In the genomic region with DNA sequence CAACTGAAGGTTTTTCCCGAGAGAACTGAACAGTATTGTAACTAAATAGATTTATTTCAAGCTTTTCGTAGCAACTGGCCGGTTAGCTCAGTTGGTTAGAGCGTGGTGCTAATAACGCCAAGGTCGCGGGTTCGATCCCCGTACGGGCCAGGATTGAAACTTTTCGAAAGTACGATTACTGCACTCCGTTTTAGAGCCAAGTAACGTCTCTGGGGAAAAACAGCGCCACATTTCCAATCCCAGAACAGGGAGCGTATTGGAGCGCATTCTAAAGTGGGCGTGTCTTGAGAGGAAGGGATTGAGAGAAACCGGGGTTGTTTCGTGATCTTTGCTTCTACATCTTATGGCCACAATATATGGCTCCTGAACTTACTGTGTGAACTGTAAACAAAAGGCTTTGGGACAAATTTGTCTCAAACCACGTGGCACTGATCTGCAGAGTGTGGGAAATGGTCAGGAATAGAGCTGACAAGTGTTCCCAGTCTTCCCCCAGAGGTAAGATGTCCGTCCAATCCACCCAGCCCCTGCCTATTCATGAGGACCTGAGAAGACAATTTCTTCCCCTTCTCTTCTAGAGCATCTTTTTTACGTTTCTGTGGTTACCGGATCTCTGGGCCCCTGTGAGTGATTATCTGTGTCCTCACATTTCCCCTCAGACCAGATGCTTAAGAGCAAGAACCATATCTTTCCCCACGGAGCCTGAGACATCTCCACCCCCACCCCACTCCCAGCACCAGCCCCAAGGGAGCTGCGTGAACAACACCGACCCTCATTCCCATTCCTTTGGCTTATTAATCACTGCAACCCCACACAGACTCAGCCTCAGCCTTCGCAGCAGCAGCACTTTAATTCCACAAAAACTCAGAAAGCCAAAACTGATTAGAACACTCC, we compare ENCODE assay signal across 8 cellular contexts. TPM values are rescaled to one million over a fixed set of nuclear protein-coding genes. Genes with fewer than 3 reads are reported as not detected.
DNase-seq lines count a peak whose midpoint lies in the region; ATAC-seq, FAIRE-seq and TF ChIP-seq lines count a peak whose summit lies in the region.

No MANE protein-coding gene starts in this region.

- H3K36me3 ChIP-seq in duodenal mucosa (ENCODE audit: control insufficient read depth in 1 of 2, insufficient read depth in 2 of 2, low read length in 2 of 2) (no peaks in the 10 kb centered on the region), HepG2 (replicated peaks in 1 of 2; ENCODE audit: control insufficient read depth in 1 of 2, insufficient read depth in 2 of 2, low read length in 2 of 2) (no peaks in the 10 kb centered on the region)

- TF ChIP-seq RAD21 in HepG2 (CRISPR knock-in tag; IDR thresholded peaks at IDR 0.05), result no peak

- H4K20me1 ChIP-seq in HepG2 (ENCODE audit: insufficient read depth, low read length), result peaks cover 6% of the 10 kb centered on the region

- ATAC-seq in HG03520 (IDR thresholded peaks at IDR 0.05; ENCODE audit: unreplicated experiment) (peak; percentile 22), HepG2 (peak; percentile 62), GM21367 (IDR thresholded peaks at IDR 0.05; ENCODE audit: unreplicated experiment) (no peak)

- intact Hi-C loops in HepG2 (cut with micrococcal nuclease; ENCODE audit: unreplicated experiment), result loop anchor here (1.0 to 5.0 kb wide), 3 partner anchors 34 to 69 kb away; a partner anchor contains a TSS

- no peaks in the 10 kb centered on the region for H3K9me3 ChIP-seq in duodenal mucosa (ENCODE audit: control insufficient read depth in 1 of 2, low read length in 2 of 2)
- H3K9me3 ChIP-seq in HepG2 (ENCODE audit: low read length), result no peaks in the 10 kb centered on the region

- peak; percentile 97 for DNase-seq in NCI-H69 (lab: John Stamatoyannopoulos, UW)
- DNase-seq in activated CD4-positive, alpha-beta T cell treated with anti-CD3 and anti-CD28 coated beads, Interleukin-2, amount 50 U/mL, for 1 hour, result peak; percentile 82
- peak; percentile 99 for DNase-seq in HepG2 (ENCODE audit: low spot score)
- peak; percentile 93 to 95 for DNase-seq in stimulated activated CD4-positive, alpha-beta T cell treated with anti-CD3 and anti-CD28 coated beads, Interleukin-2, amount 100 ng/mL, for 24 hours

- WGBS in HepG2 (ENCODE audit: low lambda C conversion rate), result 3% methylated on average over 28 of the region's 28 CpGs

- H3K4me3 ChIP-seq in duodenal mucosa (ENCODE audit: low read depth in 1 of 2, low read length in 2 of 2) (peak overlapping the region; percentile 92 to 94), HepG2 (replicated peaks in 1 of 3; ENCODE audit: insufficient read depth in 1 of 3, low read depth in 2 of 3, low read length in 3 of 3) (peak overlapping the region; percentile 74 to 93 (median 77))

- H3K27ac ChIP-seq in duodenal mucosa (ENCODE audit: low read depth, low read length) (peak overlapping the region; percentile 76), HepG2 (ENCODE audit: extremely low read length, insufficient read depth, low read length) (peak overlapping the region; percentile 81)

- H3K27me3 ChIP-seq in duodenal mucosa (ENCODE audit: control insufficient read depth in 1 of 2, insufficient read depth in 2 of 2, low read length in 2 of 2) (no peaks in the 10 kb centered on the region), HepG2 (ENCODE audit: control insufficient read depth in 1 of 2, insufficient read depth in 2 of 2, low read length in 2 of 2) (no peaks in the 10 kb centered on the region; a peak in 1 of 5 replicates)

- in situ Hi-C loops in HepG2 (cut with HindIII; ENCODE audit: extremely low pct_ligation_motif_present, low pct_unique_long_range_greater_than_20kb), result loop anchor here (5.0 to 10.0 kb wide), 2 partner anchors 35 to 63 kb away; a partner anchor contains a TSS

- peak overlapping the region; percentile 98 for H3K4me2 ChIP-seq in HepG2 (ENCODE audit: low read depth, low read length)

- TF ChIP-seq CTCF in HepG2 (CRISPR knock-in tag; IDR thresholded peaks at IDR 0.05), result peak; percentile 52

- peak overlapping the region; percentile 77 to 94 for H3K9ac ChIP-seq in duodenal mucosa (ENCODE audit: low read depth in 1 of 2, low read length in 2 of 2)
- H3K9ac ChIP-seq in HepG2 (ENCODE audit: insufficient read depth, low read depth, low read length), result peak overlapping the region; percentile 82

- H2AFZ ChIP-seq in HepG2 (ENCODE audit: low read length), result no peak overlapping the region

- CTCF ChIA-PET in HepG2 (lab: Yijun Ruan, JAX; ENCODE audit: low intra/inter-chr PET ratio, low total read pairs), result interaction anchor here (1.3 kb wide), 1 partner anchor 49 kb away, joined by 6 read pairs; no protein-coding TSS in a partner anchor

- POLR2A ChIA-PET in HepG2 (lab: Yijun Ruan, JAX), result interaction anchor here (0.6 to 9.9 kb wide), 11 partner anchors 12 to 248 kb away, joined by 3 to 160 read pairs (median 9); a partner anchor contains a TSS

- BruUV-seq in HepG2 (replicated peaks; lab: Mats Ljungman, UMichigan), result TSS peak; percentile 100

- FAIRE-seq in HepG2 (lab: Jason Lieb, UNC), result peak; percentile 98

- peak; percentile 19 for TF ChIP-seq POLR2A in GM15510 (IDR thresholded peaks at IDR 0.05; ENCODE audit: borderline replicate concordance, extremely low read depth, insufficient read length)
- peak; percentile 29 to 42; a peak in 1 of 4 replicates for TF ChIP-seq POLR2A in HepG2 (IDR thresholded peaks at IDR 0.05; ENCODE audit: insufficient read depth in 1 of 2, low read depth in 2 of 2, low read length in 2 of 2)

- peaks cover 8% of the 10 kb centered on the region for H3K79me2 ChIP-seq in HepG2 (ENCODE audit: insufficient read depth, low read length)

- TF ChIP-seq EP300 in HepG2 (IDR thresholded peaks at IDR 0.05; ENCODE audit: low read depth in 2 of 2, low read length in 2 of 2) (peak in 1 of 2 experiments; percentile 24; a peak in 1 of 4 replicates), HepG2 (CRISPR knock-in tag; IDR thresholded peaks at IDR 0.05; ENCODE audit: borderline replicate concordance) (no peak; the same call in 1 of the 2 replicates)

- H3K4me1 ChIP-seq in duodenal mucosa (ENCODE audit: control insufficient read depth in 1 of 2, insufficient read depth in 2 of 2, low read length in 2 of 2), result peaks cover 29 to 38% of the 10 kb centered on the region in 2 donors
- H3K4me1 ChIP-seq in HepG2 (ENCODE audit: insufficient read depth, low read length), result peaks cover 39% of the 10 kb centered on the region

RNA-seq across cellular contexts. Expression of a gene that starts 2.2 kb away (rescaled TPM):
- total RNA-seq in HepG2 (2016; rRNA removed; fragmentation: Illumina TruSeq; extraction: Trizol), result 5.1 and 5.3 TPM in 2 replicates
- total RNA-seq in HepG2 (2016; cell fraction: cytosol; rRNA removed; fragmentation: Illumina TruSeq; extraction: Trizol; ENCODE audit: low read depth), result 1.3 and 1.4 TPM in 2 replicates
- total RNA-seq in HepG2 (2016; cell fraction: insoluble cytoplasmic fraction; rRNA removed; fragmentation: Illumina TruSeq; extraction: Trizol), result 4.3 and 5.3 TPM in 2 replicates
- 3.0 and 3.2 TPM in 2 replicates for total RNA-seq in HepG2 (2016; cell fraction: membrane; rRNA removed; fragmentation: Illumina TruSeq; extraction: Trizol)
- total RNA-seq in HepG2 (2016; cell fraction: nucleus; rRNA removed; fragmentation: Illumina TruSeq; extraction: Trizol), result 2.1 and 2.4 TPM in 2 replicates
- 2.0 and 3.2 TPM in 2 replicates for polyA plus RNA-seq in HepG2 (2011; rRNA removed)
- polyA plus RNA-seq in HepG2 (2011; cell fraction: cytosol; rRNA removed), result 3.3 and 3.8 TPM in 2 replicates
- polyA plus RNA-seq in HepG2 (2011; cell fraction: nucleus; rRNA removed), result 1.8 and 2.1 TPM in 2 replicates
- 2.9 and 3.6 TPM in 2 replicates for polyA plus RNA-seq in HepG2 (2012)
- 1.1 TPM in 2 replicates for polyA plus RNA-seq in HepG2 (2016; cell fraction: cytosol; fragmentation: Illumina TruSeq; extraction: Trizol; ENCODE audit: low read depth)
- polyA plus RNA-seq in HepG2 (2016; cell fraction: insoluble cytoplasmic fraction; fragmentation: Illumina TruSeq; extraction: Trizol; ENCODE audit: low read depth), result 4.1 and 5.6 TPM in 2 replicates
- 1.5 and 1.8 TPM in 2 replicates for polyA plus RNA-seq in HepG2 (2016; cell fraction: membrane; fragmentation: Illumina TruSeq; extraction: Trizol; ENCODE audit: low read depth)
- polyA plus RNA-seq in HepG2 (2016; cell fraction: nucleus; fragmentation: Illumina TruSeq; extraction: Trizol; ENCODE audit: insufficient read depth, low read depth), result 2.6 and 2.8 TPM in 2 replicates
- 6.1 and 8.3 TPM in 2 replicates for polyA minus RNA-seq in HepG2 (2011; rRNA and poly(A)+ RNA removed; ENCODE audit: low replicate concordance)
- polyA minus RNA-seq in HepG2 (2011; cell fraction: cytosol; rRNA and poly(A)+ RNA removed), result 2.1 and 3.3 TPM in 2 replicates
- 1.2 and 1.9 TPM in 2 replicates for polyA minus RNA-seq in HepG2 (2011; cell fraction: nucleus; rRNA and poly(A)+ RNA removed)

RNA-seq across cellular contexts. Expression of a gene that starts 11.6 kb away (rescaled TPM):
- total RNA-seq in HepG2 (2016; rRNA removed; fragmentation: Illumina TruSeq; extraction: Trizol), result 3.8 and 15.3 TPM in 2 replicates
- 138 and 159 TPM in 2 replicates for total RNA-seq in HepG2 (2016; cell fraction: cytosol; rRNA removed; fragmentation: Illumina TruSeq; extraction: Trizol; ENCODE audit: low read depth)
- 4.0 and 13.1 TPM in 2 replicates for total RNA-seq in HepG2 (2016; cell fraction: insoluble cytoplasmic fraction; rRNA removed; fragmentation: Illumina TruSeq; extraction: Trizol)
- total RNA-seq in HepG2 (2016; cell fraction: membrane; rRNA removed; fragmentation: Illumina TruSeq; extraction: Trizol), result 25.0 and 29.6 TPM in 2 replicates
- 18.7 and 21.8 TPM in 2 replicates for total RNA-seq in HepG2 (2016; cell fraction: nucleus; rRNA removed; fragmentation: Illumina TruSeq; extraction: Trizol)
- polyA plus RNA-seq in HepG2 (2011; rRNA removed), result 4.5 and 7.2 TPM in 2 replicates
- 5.0 and 5.5 TPM in 2 replicates for polyA plus RNA-seq in HepG2 (2011; cell fraction: cytosol; rRNA removed)
- polyA plus RNA-seq in HepG2 (2011; cell fraction: nucleus; rRNA removed), result 3.9 and 4.3 TPM in 2 replicates
- polyA plus RNA-seq in HepG2 (2012), result 2.6 and 3.6 TPM in 2 replicates
- 2.4 and 3.4 TPM in 2 replicates for polyA plus RNA-seq in HepG2 (2016; cell fraction: cytosol; fragmentation: Illumina TruSeq; extraction: Trizol; ENCODE audit: low read depth)
- polyA plus RNA-seq in HepG2 (2016; cell fraction: insoluble cytoplasmic fraction; fragmentation: Illumina TruSeq; extraction: Trizol; ENCODE audit: low read depth), result 3.4 and 3.5 TPM in 2 replicates
- 2.1 and 3.3 TPM in 2 replicates for polyA plus RNA-seq in HepG2 (2016; cell fraction: membrane; fragmentation: Illumina TruSeq; extraction: Trizol; ENCODE audit: low read depth)
- polyA plus RNA-seq in HepG2 (2016; cell fraction: nucleus; fragmentation: Illumina TruSeq; extraction: Trizol; ENCODE audit: insufficient read depth, low read depth), result 4.5 and 4.6 TPM in 2 replicates
- polyA minus RNA-seq in HepG2 (2011; rRNA and poly(A)+ RNA removed; ENCODE audit: low replicate concordance), result 121 and 165 TPM in 2 replicates
- polyA minus RNA-seq in HepG2 (2011; cell fraction: cytosol; rRNA and poly(A)+ RNA removed), result 34.2 and 36.5 TPM in 2 replicates
- 79.1 and 96.4 TPM in 2 replicates for polyA minus RNA-seq in HepG2 (2011; cell fraction: nucleus; rRNA and poly(A)+ RNA removed)

RNA-seq across cellular contexts. Expression of a gene that starts 22.6 kb away (rescaled TPM):
- total RNA-seq in HepG2 (2016; rRNA removed; fragmentation: Illumina TruSeq; extraction: Trizol), result 67.7 and 75.3 TPM in 2 replicates
- 35.3 and 36.5 TPM in 2 replicates for total RNA-seq in HepG2 (2016; cell fraction: cytosol; rRNA removed; fragmentation: Illumina TruSeq; extraction: Trizol; ENCODE audit: low read depth)
- total RNA-seq in HepG2 (2016; cell fraction: insoluble cytoplasmic fraction; rRNA removed; fragmentation: Illumina TruSeq; extraction: Trizol), result 56.7 and 73.3 TPM in 2 replicates
- total RNA-seq in HepG2 (2016; cell fraction: membrane; rRNA removed; fragmentation: Illumina TruSeq; extraction: Trizol), result 32.1 and 37.8 TPM in 2 replicates
- total RNA-seq in HepG2 (2016; cell fraction: nucleus; rRNA removed; fragmentation: Illumina TruSeq; extraction: Trizol), result 41.9 and 49.2 TPM in 2 replicates
- polyA plus RNA-seq in HepG2 (2011; rRNA removed), result 21.8 and 29.5 TPM in 2 replicates
- 13.9 and 23.3 TPM in 2 replicates for polyA plus RNA-seq in HepG2 (2011; cell fraction: cytosol; rRNA removed)
- 85.7 and 130 TPM in 2 replicates for polyA plus RNA-seq in HepG2 (2011; cell fraction: nucleus; rRNA removed)
- 28.3 and 50.5 TPM in 2 replicates for polyA plus RNA-seq in HepG2 (2012)
- polyA plus RNA-seq in HepG2 (2016; cell fraction: cytosol; fragmentation: Illumina TruSeq; extraction: Trizol; ENCODE audit: low read depth), result 34.3 and 37.3 TPM in 2 replicates
- polyA plus RNA-seq in HepG2 (2016; cell fraction: insoluble cytoplasmic fraction; fragmentation: Illumina TruSeq; extraction: Trizol; ENCODE audit: low read depth), result 64.2 and 89.6 TPM in 2 replicates
- 33.8 and 35.0 TPM in 2 replicates for polyA plus RNA-seq in HepG2 (2016; cell fraction: membrane; fragmentation: Illumina TruSeq; extraction: Trizol; ENCODE audit: low read depth)
- polyA plus RNA-seq in HepG2 (2016; cell fraction: nucleus; fragmentation: Illumina TruSeq; extraction: Trizol; ENCODE audit: insufficient read depth, low read depth), result 113 and 123 TPM in 2 replicates
- 58.9 and 154 TPM in 2 replicates for polyA minus RNA-seq in HepG2 (2011; rRNA and poly(A)+ RNA removed; ENCODE audit: low replicate concordance)
- 9.3 and 12.4 TPM in 2 replicates for polyA minus RNA-seq in HepG2 (2011; cell fraction: cytosol; rRNA and poly(A)+ RNA removed)
- 39.9 and 62.1 TPM in 2 replicates for polyA minus RNA-seq in HepG2 (2011; cell fraction: nucleus; rRNA and poly(A)+ RNA removed)

RNA-seq across cellular contexts. Expression of a gene that starts 25.0 kb away (rescaled TPM):
- total RNA-seq in HepG2 (2016; rRNA removed; fragmentation: Illumina TruSeq; extraction: Trizol), result 2.0 and 3.9 TPM in 2 replicates
- 4.1 and 5.2 TPM in 2 replicates for total RNA-seq in HepG2 (2016; cell fraction: cytosol; rRNA removed; fragmentation: Illumina TruSeq; extraction: Trizol; ENCODE audit: low read depth)
- total RNA-seq in HepG2 (2016; cell fraction: insoluble cytoplasmic fraction; rRNA removed; fragmentation: Illumina TruSeq; extraction: Trizol), result 1.9 and 3.4 TPM in 2 replicates
- total RNA-seq in HepG2 (2016; cell fraction: membrane; rRNA removed; fragmentation: Illumina TruSeq; extraction: Trizol), result 3.2 and 3.4 TPM in 2 replicates
- 6.5 and 7.1 TPM in 2 replicates for total RNA-seq in HepG2 (2016; cell fraction: nucleus; rRNA removed; fragmentation: Illumina TruSeq; extraction: Trizol)
- polyA plus RNA-seq in HepG2 (2011; rRNA removed), result 17.2 and 19.6 TPM in 2 replicates
- polyA plus RNA-seq in HepG2 (2011; cell fraction: cytosol; rRNA removed), result 10.1 and 13.2 TPM in 2 replicates
- 40.7 and 63.7 TPM in 2 replicates for polyA plus RNA-seq in HepG2 (2011; cell fraction: nucleus; rRNA removed)
- 29.0 and 34.1 TPM in 2 replicates for polyA plus RNA-seq in HepG2 (2012)
- 2.0 and 2.2 TPM in 2 replicates for polyA plus RNA-seq in HepG2 (2016; cell fraction: cytosol; fragmentation: Illumina TruSeq; extraction: Trizol; ENCODE audit: low read depth)
- 7.1 and 8.5 TPM in 2 replicates for polyA plus RNA-seq in HepG2 (2016; cell fraction: insoluble cytoplasmic fraction; fragmentation: Illumina TruSeq; extraction: Trizol; ENCODE audit: low read depth)
- polyA plus RNA-seq in HepG2 (2016; cell fraction: membrane; fragmentation: Illumina TruSeq; extraction: Trizol; ENCODE audit: low read depth), result 4.9 and 5.5 TPM in 2 replicates
- 35.4 and 36.0 TPM in 2 replicates for polyA plus RNA-seq in HepG2 (2016; cell fraction: nucleus; fragmentation: Illumina TruSeq; extraction: Trizol; ENCODE audit: insufficient read depth, low read depth)
- 6.8 and 7.6 TPM in 2 replicates for polyA minus RNA-seq in HepG2 (2011; rRNA and poly(A)+ RNA removed; ENCODE audit: low replicate concordance)
- 3.4 and 6.6 TPM in 2 replicates for polyA minus RNA-seq in HepG2 (2011; cell fraction: cytosol; rRNA and poly(A)+ RNA removed)
- polyA minus RNA-seq in HepG2 (2011; cell fraction: nucleus; rRNA and poly(A)+ RNA removed), result 10.8 and 14.9 TPM in 2 replicates

RNA-seq across cellular contexts. Expression of a gene that starts 35.6 kb away (rescaled TPM):
- 2.6 and 5.5 TPM in 2 replicates for total RNA-seq in HepG2 (2016; rRNA removed; fragmentation: Illumina TruSeq; extraction: Trizol)
- total RNA-seq in HepG2 (2016; cell fraction: cytosol; rRNA removed; fragmentation: Illumina TruSeq; extraction: Trizol; ENCODE audit: low read depth), result 1.8 and 2.9 TPM in 2 replicates
- 3.2 and 5.8 TPM in 2 replicates for total RNA-seq in HepG2 (2016; cell fraction: insoluble cytoplasmic fraction; rRNA removed; fragmentation: Illumina TruSeq; extraction: Trizol)
- 1.4 and 1.9 TPM in 2 replicates for total RNA-seq in HepG2 (2016; cell fraction: membrane; rRNA removed; fragmentation: Illumina TruSeq; extraction: Trizol)
- total RNA-seq in HepG2 (2016; cell fraction: nucleus; rRNA removed; fragmentation: Illumina TruSeq; extraction: Trizol), result 4.1 and 4.3 TPM in 2 replicates
- polyA plus RNA-seq in HepG2 (2011; rRNA removed), result 3.6 and 5.2 TPM in 2 replicates
- polyA plus RNA-seq in HepG2 (2011; cell fraction: cytosol; rRNA removed), result 1.3 and 1.4 TPM in 2 replicates
- polyA plus RNA-seq in HepG2 (2011; cell fraction: nucleus; rRNA removed), result 32.0 and 32.6 TPM in 2 replicates
- 7.8 and 11.4 TPM in 2 replicates for polyA plus RNA-seq in HepG2 (2012)
- 0.38 and 0.70 TPM in 2 replicates for polyA plus RNA-seq in HepG2 (2016; cell fraction: cytosol; fragmentation: Illumina TruSeq; extraction: Trizol; ENCODE audit: low read depth)
- polyA plus RNA-seq in HepG2 (2016; cell fraction: insoluble cytoplasmic fraction; fragmentation: Illumina TruSeq; extraction: Trizol; ENCODE audit: low read depth), result 2.2 and 3.6 TPM in 2 replicates
- 0.49 and 0.90 TPM in 2 replicates for polyA plus RNA-seq in HepG2 (2016; cell fraction: membrane; fragmentation: Illumina TruSeq; extraction: Trizol; ENCODE audit: low read depth)
- polyA plus RNA-seq in HepG2 (2016; cell fraction: nucleus; fragmentation: Illumina TruSeq; extraction: Trizol; ENCODE audit: insufficient read depth, low read depth), result 13.1 and 17.6 TPM in 2 replicates
- polyA minus RNA-seq in HepG2 (2011; rRNA and poly(A)+ RNA removed; ENCODE audit: low replicate concordance), result 11.1 and 12.7 TPM in 2 replicates
- polyA minus RNA-seq in HepG2 (2011; cell fraction: cytosol; rRNA and poly(A)+ RNA removed), result 3.8 and 6.2 TPM in 2 replicates
- 10.4 and 10.7 TPM in 2 replicates for polyA minus RNA-seq in HepG2 (2011; cell fraction: nucleus; rRNA and poly(A)+ RNA removed)
